ENCODE assay signal across 9 cellular contexts in genomic region chr1:241637604-241638003, GRCh38. TPM values are rescaled to one million over a fixed set of nuclear protein-coding genes. Genes with fewer than 3 reads are reported as not detected.
DNase-seq lines count a peak whose midpoint lies in the region; ATAC-seq and TF ChIP-seq lines count a peak whose summit lies in the region.
"Had no signal": no experiment of that assay in that cellular context is flagged by ENCODE, and none has a peak within 500 bp of the region (broad histone marks: within the 10 kb centered on the region; RNA-seq: fewer than 3 reads in every experiment).

No MANE protein-coding gene starts in this region.

- WGBS in mesodermal cell (ENCODE audit: insufficient coverage in 2 of 2), 2 experiments, result 75 to 78% methylated on average over 2 to 4 of the region's 4 CpGs

- H2AFZ ChIP-seq in KMS-11 (ENCODE audit: low read depth), result no peak overlapping the region

- H3K79me2 ChIP-seq in KMS-11 (ENCODE audit: insufficient read depth, low read depth), result peaks cover 45% of the 10 kb centered on the region

- peak; percentile 32 for DNase-seq in CMK (ENCODE audit: low read depth)
- no peak for DNase-seq in NCI-H2227 (lab: John Stamatoyannopoulos, UW; ENCODE audit: unreplicated experiment)
- no peak for DNase-seq in SW 1271 (lab: John Stamatoyannopoulos, UW)
- DNase-seq in NCI-H524 (lab: John Stamatoyannopoulos, UW), result no peak
- DNase-seq: left colon had no signal

- H3K27me3 Mint-ChIP-seq in activated naive CD8-positive, alpha-beta T cell, result no peaks in the 10 kb centered on the region

- peaks cover 56% of the 10 kb centered on the region for H3K4me1 Mint-ChIP-seq in activated naive CD8-positive, alpha-beta T cell (ENCODE audit: low read depth)

- no peaks in the 10 kb centered on the region for H4K20me1 ChIP-seq in KMS-11 (ENCODE audit: insufficient read depth)

- H3K27ac Mint-ChIP-seq in activated naive CD8-positive, alpha-beta T cell, result no peak overlapping the region

- H3K9ac ChIP-seq in KMS-11, result no peak overlapping the region

- H3K9me3 Mint-ChIP-seq in activated naive CD8-positive, alpha-beta T cell (ENCODE audit: low read depth), result no peaks in the 10 kb centered on the region

- H3K4me3 ChIP-seq in KMS-11 (IDR thresholded peaks at IDR 0.05; ENCODE audit: insufficient read depth, low read depth, low read length) (no peak overlapping the region), mesodermal cell (ENCODE audit: extremely low read depth, insufficient read depth, low read length, poor library complexity, severe bottlenecking) (peak overlapping the region; percentile 81)

- no peak overlapping the region for H3K27ac ChIP-seq in KMS-11
- no peak overlapping the region for H3K27ac ChIP-seq in mesodermal cell (ENCODE audit: low read depth, low read length, severe bottlenecking)

- H3K4me2 ChIP-seq in KMS-11, result peak overlapping the region; percentile 58

- no peak for ATAC-seq in GM21526 (IDR thresholded peaks at IDR 0.05; ENCODE audit: low FRiP score, unreplicated experiment)
- ATAC-seq: left colon had no signal

- TF ChIP-seq CTCF in KMS-11 (conservative IDR thresholded peaks at IDR 0.05; ENCODE audit: low read depth, low read length), result no peak

- H3K4me1 ChIP-seq in KMS-11 (ENCODE audit: low read depth, poor library complexity, severe bottlenecking) (peaks cover 29% of the 10 kb centered on the region), mesodermal cell (ENCODE audit: control insufficient read depth, insufficient read depth, low read length, poor library complexity, severe bottlenecking) (peaks cover 13% of the 10 kb centered on the region)

- no peaks in the 10 kb centered on the region for H3K36me3 ChIP-seq in KMS-11 (ENCODE audit: insufficient read depth)
- H3K36me3 ChIP-seq in mesodermal cell (ENCODE audit: control insufficient read depth, insufficient read depth, low read length), result peaks cover 29% of the 10 kb centered on the region

- H3K9me3 ChIP-seq in mesodermal cell (ENCODE audit: control insufficient read depth, low read length), result peaks cover 9% of the 10 kb centered on the region

- H3K27me3 ChIP-seq in KMS-11 (ENCODE audit: insufficient read depth, low read depth), result no peaks in the 10 kb centered on the region

- H3K36me3 Mint-ChIP-seq in activated naive CD8-positive, alpha-beta T cell, result peaks cover 19% of the 10 kb centered on the region

- H3K4me3 Mint-ChIP-seq in activated naive CD8-positive, alpha-beta T cell, result peak overlapping the region; percentile 89

RNA-seq across cellular contexts. Expression of gene CHML, which starts 2.6 kb away (rescaled TPM):
- 6.9 TPM for polyA plus RNA-seq in mesodermal cell (2013, experiment 1 of 2)
- 8.2 TPM for polyA plus RNA-seq in mesodermal cell (2013, experiment 2 of 2)

RNA-seq across cellular contexts. Expression of gene OPN3, which starts 2.6 kb away (rescaled TPM):
- polyA plus RNA-seq in mesodermal cell (2013, experiment 1 of 2), result 52.4 TPM
- 49.0 TPM for polyA plus RNA-seq in mesodermal cell (2013, experiment 2 of 2)

RNA-seq across cellular contexts. Expression of gene WDR64, which starts 14.5 kb away (rescaled TPM):
- not detected for polyA plus RNA-seq in mesodermal cell (2013, experiment 1 of 2)
- polyA plus RNA-seq in mesodermal cell (2013, experiment 2 of 2), result not detected
